17 cellular contexts compared by ENCODE assay signal in genomic region chr1:213162338-213162737, GRCh38.
DNase-seq lines count a peak whose midpoint lies in the region; ATAC-seq, FAIRE-seq and TF ChIP-seq lines count a peak whose summit lies in the region.
"Had no signal": no experiment of that assay in that cellular context is flagged by ENCODE, and none has a peak within 500 bp of the region (broad histone marks: within the 10 kb centered on the region; RNA-seq: fewer than 3 reads in every experiment).

No MANE protein-coding gene starts in this region.

- no peak overlapping the region for H3K27ac ChIP-seq in fibroblast of lung (ENCODE audit: insufficient read depth, low read length)
- H3K27ac ChIP-seq: parathyroid adenoma, SJSA1 had no signal

- H3K4me2 ChIP-seq in fibroblast of lung (ENCODE audit: extremely low read depth, insufficient read depth, low read length) = no peak overlapping the region

- no peak for TF ChIP-seq CTCF in fibroblast of lung (conservative IDR thresholded peaks at IDR 0.05 in 1 of 2, IDR thresholded peaks at IDR 0.05 in 1 of 2; ENCODE audit: low read depth in 1 of 2, low read length in 2 of 2)
- TF ChIP-seq CTCF in retinal pigment epithelial cell (conservative IDR thresholded peaks at IDR 0.05; ENCODE audit: low read depth, low read length) = no peak

- H4K20me1 ChIP-seq in fibroblast of lung (ENCODE audit: control insufficient read depth, extremely low read depth, insufficient read depth, low read length) = no peaks in the 10 kb centered on the region

- no peak for ATAC-seq in HG03039 (IDR thresholded peaks at IDR 0.05; ENCODE audit: unreplicated experiment)
- ATAC-seq: activated T-cell treated with anti-CD3 and anti-CD28 coated beads, Interleukin-2, amount 50 U/mL, for 4 hours; stimulated activated naive CD8-positive, alpha-beta T cell treated with anti-CD3 and anti-CD28 coated beads, Interleukin-15, amount 100 ng/mL, for 72 hours had no signal

- H3K9ac ChIP-seq in fibroblast of lung (ENCODE audit: insufficient read depth, low read length) = no peak overlapping the region
- H3K9ac ChIP-seq: parathyroid adenoma had no signal

- no peak for FAIRE-seq in RCC 7860 (lab: Jason Lieb, UNC)
- FAIRE-seq: colon had no signal

- H3K36me3 ChIP-seq in fibroblast of lung (ENCODE audit: control insufficient read depth, insufficient read depth, low read length) = no peaks in the 10 kb centered on the region
- H3K36me3 ChIP-seq: SJSA1 had no signal

- H3K27me3 ChIP-seq in fibroblast of lung (ENCODE audit: control insufficient read depth, insufficient read depth, low read length) = no peaks in the 10 kb centered on the region
- H3K27me3 ChIP-seq: SJSA1 had no signal

- H3K9me3 ChIP-seq in fibroblast of lung (ENCODE audit: control insufficient read depth, insufficient read depth, low read depth, low read length) = no peaks in the 10 kb centered on the region
- H3K9me3 ChIP-seq: SJSA1 had no signal

- H3K4me3 ChIP-seq in fibroblast of lung (replicated peaks in 1 of 4; ENCODE audit: control extremely low read depth in 1 of 4, insufficient read depth in 1 of 4, low read depth in 3 of 4, low read length in 4 of 4) (no peak overlapping the region), retinal pigment epithelial cell (ENCODE audit: low read length) (no peak overlapping the region)
- H3K4me3 ChIP-seq: SJSA1 had no signal

- DNase-seq in Daoy (ENCODE audit: low read depth) (peak; percentile 18), NCI-H226 (peak; percentile 7), fibroblast of lung (ENCODE audit: low read depth in 2 of 2) (peak; percentile 59 to 62), retinal pigment epithelial cell (ENCODE audit: low read depth) (peak; percentile 3), amniotic stem cell (lab: John Stamatoyannopoulos, UW) (no peak), RCC 7860 (ENCODE audit: low spot score) (no peak), DMS 273 (lab: John Stamatoyannopoulos, UW; ENCODE audit: unreplicated experiment) (no peak)
- DNase-seq: activated CD4-positive, alpha-beta T cell treated with anti-CD3 and anti-CD28 coated beads for 48 hours; activated naive CD8-positive, alpha-beta T cell treated with anti-CD3 and anti-CD28 coated beads, Interleukin-2, amount 10 ng/mL, durations not matched to agents 7 days and 5 days; activated T-cell treated with anti-CD3 and anti-CD28 coated beads, Interleukin-2, amount 50 U/mL, for 4 hours; NCI-H1694; NCI-H510A; stimulated activated naive CD8-positive, alpha-beta T cell treated with anti-CD3 and anti-CD28 coated beads, Interleukin-15, amount 100 ng/mL, for 72 hours had no signal

- no peaks in the 10 kb centered on the region for H3K79me2 ChIP-seq in fibroblast of lung (ENCODE audit: control insufficient read depth, insufficient read depth, low read length)
- H3K79me2 ChIP-seq: parathyroid adenoma had no signal

- no peaks in the 10 kb centered on the region for H3K4me1 ChIP-seq in fibroblast of lung (ENCODE audit: control insufficient read depth, extremely low read depth, insufficient read depth, low read length)
- H3K4me1 ChIP-seq: parathyroid adenoma, SJSA1 had no signal

- H2AFZ ChIP-seq in fibroblast of lung (ENCODE audit: low read length) = no peak overlapping the region
- H2AFZ ChIP-seq: parathyroid adenoma had no signal

Comparison
In these comparisons a context has a peak if more than half of its experiments do, and no peak if none do; other contexts are left out.
1. DNase-seq: peak in Daoy (single experiment), NCI-H226 (single experiment), fibroblast of lung (2 of 2) and retinal pigment epithelial cell (single experiment); none in amniotic stem cell (single experiment), RCC 7860 (single experiment) and DMS 273 (single experiment).